Comparison of ENCODE assay signal across 8 cellular contexts in the genomic region with DNA sequence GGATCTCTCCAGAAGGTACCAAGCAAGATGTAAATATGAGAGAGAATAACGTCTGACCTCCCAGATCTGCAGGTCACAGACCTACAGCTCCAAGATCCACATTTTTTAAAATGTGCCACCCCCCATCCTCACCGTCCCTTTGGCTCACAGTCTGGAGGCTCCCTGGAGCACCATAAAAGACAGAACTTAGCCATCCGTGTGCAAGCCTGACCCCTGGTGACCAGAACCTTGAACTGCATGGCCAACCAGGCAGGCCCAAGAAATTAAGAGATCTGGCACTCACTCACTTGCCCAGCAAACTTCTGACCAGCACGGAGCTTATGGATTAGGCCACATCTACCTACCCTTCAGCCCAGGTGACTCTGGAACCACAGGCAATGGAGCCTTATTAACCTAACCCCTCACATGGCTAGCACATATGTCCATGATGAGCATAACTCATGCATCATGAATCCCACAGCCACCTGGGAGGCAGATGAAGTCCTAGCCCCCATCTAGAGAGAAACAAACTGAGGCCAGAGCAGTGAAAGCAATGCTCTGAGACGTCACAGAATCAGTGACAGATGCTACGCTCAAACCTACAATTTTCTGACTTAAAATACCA.
DNase-seq lines count a peak whose midpoint lies in the region; ATAC-seq, FAIRE-seq and TF ChIP-seq lines count a peak whose summit lies in the region.

No MANE protein-coding gene starts in this region.

- peaks cover 41 to 57% (median 49%) of the 10 kb centered on the region in 3 donors for H3K4me1 Mint-ChIP-seq in naive B cell

- H3K27ac Mint-ChIP-seq in naive B cell, result no peak overlapping the region

- TF ChIP-seq EP300 in stomach (IDR thresholded peaks at IDR 0.05), result no peak

- H3K27me3 ChIP-seq in AG04450 (ENCODE audit: control insufficient read depth, insufficient read depth, low read length) (peaks cover 7% of the 10 kb centered on the region), stomach (no peaks in the 10 kb centered on the region)

- peaks cover 10 to 32% (median 10%) of the 10 kb centered on the region in 3 donors for H3K27me3 Mint-ChIP-seq in naive B cell

- no peaks in the 10 kb centered on the region for H3K9me3 Mint-ChIP-seq in naive B cell

- H3K27ac ChIP-seq in AG04450 (ENCODE audit: low read depth, low read length), result no peak overlapping the region
- no peak overlapping the region for H3K27ac ChIP-seq in stomach

- peak; percentile 79 for FAIRE-seq in GM18507 (lab: Jason Lieb, UNC)

- CTCF ChIA-PET in AG04450 (lab: Charles Lee), result interaction anchor here (0.6 to 3.3 kb wide), 35 partner anchors 12 to 1012 kb away, joined by 3 to 26 read pairs (median 4); no protein-coding TSS in a partner anchor

- H3K4me3 ChIP-seq in AG04450 (ENCODE audit: low read depth, low read length), result no peak overlapping the region
- H3K4me3 ChIP-seq in epithelial cell of proximal tubule (ENCODE audit: low read depth, low read length), result no peak overlapping the region
- H3K4me3 ChIP-seq in stomach, result no peak overlapping the region

- intact Hi-C loops in stomach (cut with DNase I; ENCODE audit: low total_unique reads), result loop anchor here (5.0 kb wide), 2 partner anchors 911 to 1011 kb away; no protein-coding TSS in a partner anchor

- ATAC-seq in naive B cell (ENCODE audit: low read depth in 2 of 2) (peak in 1 of 2 donors; percentile 24), GM18873 (IDR thresholded peaks at IDR 0.05; ENCODE audit: low FRiP score, unreplicated experiment) (no peak)

- no peaks in the 10 kb centered on the region for H3K36me3 ChIP-seq in stomach

- TF ChIP-seq POLR2A in stomach (IDR thresholded peaks at IDR 0.05), result no peak

- H3K9me3 ChIP-seq in AG04450 (ENCODE audit: control insufficient read depth, insufficient read depth, low read length), result peaks cover 2% of the 10 kb centered on the region
- H3K9me3 ChIP-seq in stomach, result no peaks in the 10 kb centered on the region

- peak; percentile 98 for TF ChIP-seq CTCF in AG04450 (IDR thresholded peaks at IDR 0.05; ENCODE audit: low read depth, low read length)
- TF ChIP-seq CTCF in epithelial cell of proximal tubule (conservative IDR thresholded peaks at IDR 0.05; ENCODE audit: low read depth, low read length), result peak; percentile 96
- peak in 5 of 7 experiments; percentile 95 to 99 (median 98) for TF ChIP-seq CTCF in stomach (IDR thresholded peaks at IDR 0.05)

- DNase-seq in AG04450 (ENCODE audit: low read depth, low spot score) (no peak), GM18507 (ENCODE audit: extremely low spot score, insufficient read length, low read depth) (no peak), NOMO-1 treated with DMSO at 0.1 percent for 48 hours (lab: John Stamatoyannopoulos, UW; ENCODE audit: unreplicated experiment) (peak; percentile 61), epithelial cell of proximal tubule (ENCODE audit: low read depth) (no peak), naive B cell (peak; percentile 56), stomach (peak; percentile 85)
- DNase-seq in activated CD8-positive, alpha-beta memory T cell treated with anti-CD3 and anti-CD28 coated beads, Interleukin-2, amount 50 U/mL, for 48 hours, result peak; percentile 88

- peaks cover 8 to 54% (median 13%) of the 10 kb centered on the region in 4 donors for H3K4me1 ChIP-seq in stomach

- no peak overlapping the region for H3K4me3 Mint-ChIP-seq in naive B cell

- POLR2A ChIA-PET in AG04450 (lab: Yijun Ruan, JAX), result no interaction called here

- no peaks in the 10 kb centered on the region for H3K36me3 Mint-ChIP-seq in naive B cell

- WGBS in stomach, 5 donors, result 25 to 29% (median 28%) methylated on average over 5 to 6 of the region's 6 CpGs

Comparison
In these comparisons a context has a peak if more than half of its experiments do, and no peak if none do; other contexts are left out.
1. DNase-seq: peak in NOMO-1 treated with DMSO at 0.1 percent for 48 hours (single experiment), activated CD8-positive, alpha-beta memory T cell treated with anti-CD3 and anti-CD28 coated beads, Interleukin-2, amount 50 U/mL, for 48 hours (single experiment), naive B cell (single experiment) and stomach (single experiment); none in AG04450 (single experiment), GM18507 (single experiment) and epithelial cell of proximal tubule (single experiment).
2. Peak in every context shown above with its lines, with median percentiles within 50 percentile points of each other: CTCF ChIP-seq.